In the genomic region with DNA sequence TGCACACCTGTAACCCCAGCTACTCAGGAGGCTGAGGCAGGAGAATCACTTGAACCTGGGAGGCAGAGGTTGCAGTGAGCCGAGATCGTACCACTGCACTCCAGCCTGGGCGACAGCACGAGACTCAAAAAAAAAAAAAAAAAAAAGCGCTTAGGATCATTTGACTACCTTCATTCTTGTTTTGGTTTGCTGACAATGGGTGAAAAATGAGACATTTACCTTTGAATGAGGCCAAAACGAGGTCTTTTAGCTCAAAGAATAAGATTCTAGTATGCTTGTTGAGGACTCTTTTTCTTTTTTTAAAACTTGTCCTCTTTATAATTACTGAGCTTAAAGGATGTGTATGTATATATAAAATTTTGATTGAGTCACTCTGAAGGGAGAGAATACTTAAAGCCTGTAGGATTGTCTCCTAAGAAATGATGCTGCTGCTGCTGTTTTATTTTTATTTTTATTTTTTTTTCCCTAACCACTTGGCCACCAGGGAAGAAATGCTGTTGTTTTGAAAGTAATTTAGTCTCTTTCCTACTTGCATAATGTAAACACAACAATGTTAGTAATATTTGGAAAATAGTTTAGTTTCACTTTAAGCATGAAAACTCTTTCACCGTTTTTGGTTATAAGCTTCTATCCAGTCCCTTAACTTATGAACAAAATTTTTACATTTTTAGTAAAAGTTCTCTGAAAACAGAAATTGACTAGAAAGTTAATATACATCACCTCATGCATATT, we compare ENCODE assay signal across 9 cellular contexts. TPM values are rescaled to one million over a fixed set of nuclear protein-coding genes. Genes with fewer than 3 reads are reported as not detected.
DNase-seq lines count a peak whose midpoint lies in the region; ATAC-seq and TF ChIP-seq lines count a peak whose summit lies in the region.
"Had no signal": no experiment of that assay in that cellular context is flagged by ENCODE, and none has a peak within 500 bp of the region (broad histone marks: within the 10 kb centered on the region; RNA-seq: fewer than 3 reads in every experiment).

No MANE protein-coding gene starts in this region.

- H3K4me1 ChIP-seq in GM23338 (ENCODE audit: insufficient read depth) (peaks cover 11% of the 10 kb centered on the region), MM.1S (ENCODE audit: low read length) (peaks cover 6% of the 10 kb centered on the region), endodermal cell (ENCODE audit: control insufficient read depth, insufficient read depth, low read length) (no peaks in the 10 kb centered on the region)

- no peaks in the 10 kb centered on the region for H3F3A ChIP-seq in GM23338 (replicated peaks; ENCODE audit: low read depth)
- H3F3A ChIP-seq in MM.1S (ENCODE audit: insufficient read depth, low read length) = peaks cover 9% of the 10 kb centered on the region; the same call in 1 of the 2 replicates

- no peak overlapping the region for H3K4me3 ChIP-seq in GM23338
- peak overlapping the region; percentile 33 for H3K4me3 ChIP-seq in MM.1S (ENCODE audit: low read length)
- H3K4me3 ChIP-seq in endodermal cell (ENCODE audit: low read length) = no peak overlapping the region
- H3K4me3 ChIP-seq: colonic mucosa, tibial artery had no signal

- DNase-seq in GM23338 (ENCODE audit: low spot score) (peak; percentile 21), MM.1S (peak; percentile 12), Ammon's horn (ENCODE audit: low spot score) (no peak), DMS53 treated with DMSO at 0.1 percent for 48 hours (lab: John Stamatoyannopoulos, UW; ENCODE audit: unreplicated experiment) (no peak), endodermal cell (no peak)
- no peak for DNase-seq in naive thymus-derived CD8-positive, alpha-beta T cell
- DNase-seq: colonic mucosa, tibial artery had no signal

- peak overlapping the region; percentile 1 for H3K27ac ChIP-seq in GM23338 (ENCODE audit: low read depth)
- H3K27ac ChIP-seq in MM.1S (ENCODE audit: low read length) = peak overlapping the region; percentile 33; the same call in 1 of the 2 replicates
- H3K27ac ChIP-seq in endodermal cell (ENCODE audit: low read depth, low read length) = no peak overlapping the region
- H3K27ac ChIP-seq: colonic mucosa, tibial artery had no signal

- H3K4me3 Mint-ChIP-seq in GM23338 (no peak overlapping the region), endodermal cell (no peak overlapping the region)
- H3K4me3 Mint-ChIP-seq in naive thymus-derived CD8-positive, alpha-beta T cell = peak overlapping the region in 9 of 10 donors; percentile 26 to 73 (median 56)

- no peak overlapping the region for H3K27ac Mint-ChIP-seq in GM23338
- peak overlapping the region; percentile 3 to 89 (median 68) for H3K27ac Mint-ChIP-seq in naive thymus-derived CD8-positive, alpha-beta T cell
- H3K27ac Mint-ChIP-seq in endodermal cell = no peak overlapping the region

- H3K27me3 Mint-ChIP-seq in GM23338 (ENCODE audit: insufficient read depth, low read depth, poor library complexity) (no peaks in the 10 kb centered on the region), endodermal cell (ENCODE audit: insufficient read depth) (no peaks in the 10 kb centered on the region)
- H3K27me3 Mint-ChIP-seq in naive thymus-derived CD8-positive, alpha-beta T cell = no peaks in the 10 kb centered on the region

- H3K9me3 Mint-ChIP-seq in GM23338 = no peaks in the 10 kb centered on the region
- H3K9me3 Mint-ChIP-seq in naive thymus-derived CD8-positive, alpha-beta T cell = no peaks in the 10 kb centered on the region
- no peaks in the 10 kb centered on the region for H3K9me3 Mint-ChIP-seq in endodermal cell

- H3K9ac ChIP-seq in MM.1S (ENCODE audit: low read length) = peak overlapping the region; percentile 3; the same call in 1 of the 2 replicates
- no peak overlapping the region for H3K9ac ChIP-seq in endodermal cell (ENCODE audit: extremely low read depth, low read length, poor library complexity, severe bottlenecking)

- POLR2A ChIA-PET in naive thymus-derived CD8-positive, alpha-beta T cell (lab: Charles Lee) = interaction anchor here (0.6 to 1.9 kb wide), 6 partner anchors 8 to 643 kb away, joined by 3 to 10 read pairs (median 7); a partner anchor contains a TSS

- WGBS in endodermal cell (ENCODE audit: insufficient coverage in 1 of 2, insufficient read length in 1 of 2), 2 experiments = 93 to 100% methylated on average over 1 to 7 of the region's 7 CpGs

- H3K36me3 Mint-ChIP-seq in GM23338 (ENCODE audit: low read depth) (peaks cover 9% of the 10 kb centered on the region; the same call in 2 of the 3 replicates), endodermal cell (ENCODE audit: low read depth) (peaks cover 33% of the 10 kb centered on the region)
- peaks cover 0 to 44% (median 11%) of the 10 kb centered on the region in 3 donors for H3K36me3 Mint-ChIP-seq in naive thymus-derived CD8-positive, alpha-beta T cell

- no peaks in the 10 kb centered on the region; the same call in 2 of the 3 replicates for H3K4me1 Mint-ChIP-seq in GM23338
- peaks cover 19 to 76% (median 52%) of the 10 kb centered on the region in 4 donors for H3K4me1 Mint-ChIP-seq in naive thymus-derived CD8-positive, alpha-beta T cell
- H3K4me1 Mint-ChIP-seq in endodermal cell = no peaks in the 10 kb centered on the region

- H3K4me2 ChIP-seq in GM23338 = 0 out of 2 replicates have a peak overlapping the region, but pooled peaks have one; percentile 16
- peak overlapping the region; percentile 73 for H3K4me2 ChIP-seq in MM.1S (ENCODE audit: low read depth, low read length)

- H2AFZ ChIP-seq in GM23338 (no peak overlapping the region), MM.1S (ENCODE audit: low read length) (no peak overlapping the region)

- ATAC-seq in GM18868 (IDR thresholded peaks at IDR 0.05; ENCODE audit: unreplicated experiment) (peak; percentile 13), GM23338 (no peak)
- ATAC-seq in naive thymus-derived CD8-positive, alpha-beta T cell = no peak

- H3K9me3 ChIP-seq in MM.1S (replicated peaks; ENCODE audit: insufficient read depth, low read length) (no peaks in the 10 kb centered on the region), endodermal cell (ENCODE audit: control insufficient read depth, low read length) (no peaks in the 10 kb centered on the region)
- H3K9me3 ChIP-seq: colonic mucosa, tibial artery had no signal

- H3K27me3 ChIP-seq in GM23338 (ENCODE audit: insufficient read depth) (no peaks in the 10 kb centered on the region), MM.1S (replicated peaks; ENCODE audit: insufficient read depth, low read length) (no peaks in the 10 kb centered on the region), endodermal cell (ENCODE audit: control insufficient read depth, insufficient read depth, low read length, poor library complexity, severe bottlenecking) (no peaks in the 10 kb centered on the region)
- H3K27me3 ChIP-seq: colonic mucosa, tibial artery had no signal

- no peak for TF ChIP-seq CTCF in GM23338 (conservative IDR thresholded peaks at IDR 0.05; ENCODE audit: low read depth in 2 of 2)
- TF ChIP-seq CTCF in MM.1S (IDR thresholded peaks at IDR 0.05; ENCODE audit: low read length) = no peak
- TF ChIP-seq CTCF in endodermal cell (conservative IDR thresholded peaks at IDR 0.05) = no peak

- no peaks in the 10 kb centered on the region for H3K36me3 ChIP-seq in GM23338 (ENCODE audit: insufficient read depth)
- H3K36me3 ChIP-seq in MM.1S (replicated peaks; ENCODE audit: insufficient read depth, low read length) = no peaks in the 10 kb centered on the region; the same call in 1 of the 2 replicates
- H3K36me3 ChIP-seq in endodermal cell (ENCODE audit: control insufficient read depth, insufficient read depth, low read length) = peaks cover 25% of the 10 kb centered on the region

- H3K9me2 ChIP-seq in GM23338 (ENCODE audit: insufficient read depth) = no peaks in the 10 kb centered on the region
- H3K9me2 ChIP-seq in MM.1S (replicated peaks; ENCODE audit: insufficient read depth, low read length) = no peaks in the 10 kb centered on the region

- H3K79me2 ChIP-seq in GM23338 (replicated peaks; ENCODE audit: insufficient read depth) (peaks cover 89% of the 10 kb centered on the region), MM.1S (ENCODE audit: low read length) (peaks cover 98% of the 10 kb centered on the region)

- H4K20me1 ChIP-seq in GM23338 (replicated peaks; ENCODE audit: insufficient read depth) (peaks cover 3% of the 10 kb centered on the region; the same call in 1 of the 2 replicates), MM.1S (ENCODE audit: insufficient read depth, low read length) (no peaks in the 10 kb centered on the region)

TF ChIP-seq in GM23338, 12 proteins besides CTCF, POLR2A, EP300 and RAD21 (continues in another document):
- TF ChIP-seq, protein P1, sequence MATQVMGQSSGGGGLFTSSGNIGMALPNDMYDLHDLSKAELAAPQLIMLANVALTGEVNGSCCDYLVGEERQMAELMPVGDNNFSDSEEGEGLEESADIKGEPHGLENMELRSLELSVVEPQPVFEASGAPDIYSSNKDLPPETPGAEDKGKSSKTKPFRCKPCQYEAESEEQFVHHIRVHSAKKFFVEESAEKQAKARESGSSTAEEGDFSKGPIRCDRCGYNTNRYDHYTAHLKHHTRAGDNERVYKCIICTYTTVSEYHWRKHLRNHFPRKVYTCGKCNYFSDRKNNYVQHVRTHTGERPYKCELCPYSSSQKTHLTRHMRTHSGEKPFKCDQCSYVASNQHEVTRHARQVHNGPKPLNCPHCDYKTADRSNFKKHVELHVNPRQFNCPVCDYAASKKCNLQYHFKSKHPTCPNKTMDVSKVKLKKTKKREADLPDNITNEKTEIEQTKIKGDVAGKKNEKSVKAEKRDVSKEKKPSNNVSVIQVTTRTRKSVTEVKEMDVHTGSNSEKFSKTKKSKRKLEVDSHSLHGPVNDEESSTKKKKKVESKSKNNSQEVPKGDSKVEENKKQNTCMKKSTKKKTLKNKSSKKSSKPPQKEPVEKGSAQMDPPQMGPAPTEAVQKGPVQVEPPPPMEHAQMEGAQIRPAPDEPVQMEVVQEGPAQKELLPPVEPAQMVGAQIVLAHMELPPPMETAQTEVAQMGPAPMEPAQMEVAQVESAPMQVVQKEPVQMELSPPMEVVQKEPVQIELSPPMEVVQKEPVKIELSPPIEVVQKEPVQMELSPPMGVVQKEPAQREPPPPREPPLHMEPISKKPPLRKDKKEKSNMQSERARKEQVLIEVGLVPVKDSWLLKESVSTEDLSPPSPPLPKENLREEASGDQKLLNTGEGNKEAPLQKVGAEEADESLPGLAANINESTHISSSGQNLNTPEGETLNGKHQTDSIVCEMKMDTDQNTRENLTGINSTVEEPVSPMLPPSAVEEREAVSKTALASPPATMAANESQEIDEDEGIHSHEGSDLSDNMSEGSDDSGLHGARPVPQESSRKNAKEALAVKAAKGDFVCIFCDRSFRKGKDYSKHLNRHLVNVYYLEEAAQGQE (IDR thresholded peaks at IDR 0.05; ENCODE audit: unreplicated experiment) = no peak
- no peak for TF ChIP-seq EZH2 (IDR thresholded peaks at IDR 0.05; ENCODE audit: low read depth, unreplicated experiment)

RNA-seq across cellular contexts. Expression of a gene that starts 7.9 kb away (rescaled TPM):
- total RNA-seq in GM23338 (2014; rRNA removed; shearing (Covaris generic)) = 20.4 and 21.2 TPM in 2 replicates
- 5.3 and 6.7 TPM in 2 replicates for polyA plus RNA-seq in GM23338 (2016; fragmentation: Nextera tagmentation; extraction: Ambion mirVana)
- total RNA-seq in naive thymus-derived CD8-positive, alpha-beta T cell = 10 to 100 TPM; 46.9 to 49.6 TPM
- 1 to 10 TPM; 7.0 to 9.1 (median 8.1) TPM for polyA plus RNA-seq in naive thymus-derived CD8-positive, alpha-beta T cell
- 10 to 100 TPM; 21.6 to 22.5 TPM for total RNA-seq in endodermal cell
- 12.3 TPM for polyA plus RNA-seq in endodermal cell (2013, experiment 1 of 2)
- 11.3 TPM for polyA plus RNA-seq in endodermal cell (2013, experiment 2 of 2)

Comparison
In these comparisons a context has a peak if more than half of its experiments do, and no peak if none do; other contexts are left out.
1. DNase-seq: peak in GM23338 (single experiment) and MM.1S (single experiment); none in naive thymus-derived CD8-positive, alpha-beta T cell (0 of 10), Ammon's horn (single experiment), DMS53 treated with DMSO at 0.1 percent for 48 hours (single experiment) and endodermal cell (single experiment).
2. H3K27ac Mint-ChIP-seq: peak in naive thymus-derived CD8-positive, alpha-beta T cell (10 of 10); none in GM23338 (single experiment) and endodermal cell (single experiment).
3. H3K4me3 Mint-ChIP-seq: peak in naive thymus-derived CD8-positive, alpha-beta T cell (9 of 10); none in GM23338 (single experiment) and endodermal cell (single experiment).